ENCODE assay signal across 20 cellular contexts in the genomic region with DNA sequence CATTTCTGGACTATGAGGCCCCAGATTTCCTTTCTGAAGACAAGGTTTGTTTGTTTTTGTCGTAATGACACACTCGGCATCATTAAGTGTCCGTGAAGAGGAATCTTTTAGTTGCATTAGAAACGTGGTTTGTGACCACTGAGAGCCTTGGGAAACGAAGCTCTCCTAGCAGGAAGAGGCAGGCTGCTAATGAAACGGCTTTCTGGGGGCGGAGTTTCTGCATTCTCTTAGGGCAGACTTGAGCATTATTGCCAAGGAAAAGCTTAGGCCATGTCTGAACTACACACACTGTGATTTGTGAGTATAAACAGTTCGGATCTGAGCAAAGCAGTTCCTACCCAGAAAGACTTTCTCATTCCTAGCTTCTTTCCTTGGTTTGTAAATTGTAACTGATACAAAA.
DNase-seq lines count a peak whose midpoint lies in the region; ATAC-seq and TF ChIP-seq lines count a peak whose summit lies in the region.
"Had no signal": no experiment of that assay in that cellular context is flagged by ENCODE, and none has a peak within 500 bp of the region (broad histone marks: within the 10 kb centered on the region; RNA-seq: fewer than 3 reads in every experiment).

No MANE protein-coding gene starts in this region.

- peak; percentile 38 for DNase-seq in H9
- peak; percentile 20 for DNase-seq in mesenchymal stem cell
- peak; percentile 23 for DNase-seq in testis
- no peak for DNase-seq in AG20443 (ENCODE audit: low spot score)
- no peak for DNase-seq in HEK293T (ENCODE audit: extremely low spot score)
- DNase-seq: activated naive CD8-positive, alpha-beta T cell treated with anti-CD3 and anti-CD28 coated beads, Interleukin-2, amount 10 ng/mL, durations not matched to agents 7 days and 5 days; AML-193; foreskin keratinocyte; GOT3; MM.1S; NCI-H1694; Peyer's patch; T1000; tibial artery had no signal

- H2AFZ ChIP-seq in H9 (ENCODE audit: low read length) (no peak overlapping the region), mesenchymal stem cell (ENCODE audit: low read depth, low read length) (no peak overlapping the region)

- no peaks in the 10 kb centered on the region for H4K20me1 ChIP-seq in H9 (ENCODE audit: control insufficient read depth, insufficient read depth, insufficient read length)

- no peak for ATAC-seq in GM19035 (IDR thresholded peaks at IDR 0.05; ENCODE audit: unreplicated experiment)
- ATAC-seq: foreskin keratinocyte; right cardiac atrium; stimulated activated memory B cell treated with anti-CD40 and anti-IgM and Interleukin-4, amounts not matched to agents 10 μg/mL and 1 μg/mL and 100 μg/mL, for 72 hours had no signal

- H3K4me3 ChIP-seq in mesenchymal stem cell (ENCODE audit: insufficient read depth in 1 of 2, low read depth in 1 of 2, low read length in 2 of 2) (no peak overlapping the region), testis (no peak overlapping the region)
- H3K4me3 ChIP-seq: Peyer's patch, SK-N-MC, tibial artery had no signal

- H3K23ac ChIP-seq in H9 (ENCODE audit: insufficient read length, low read depth, low read length) (no peak overlapping the region), mesenchymal stem cell (ENCODE audit: low read length in 2 of 2) (no peak overlapping the region)

- H4K91ac ChIP-seq in H9 (ENCODE audit: insufficient read length, low read depth, low read length) (no peak overlapping the region), mesenchymal stem cell (ENCODE audit: low read length) (no peak overlapping the region)

- peak overlapping the region in 2 of 3 experiments; percentile 40 to 70; a peak in 3 of 7 replicates for H3K27ac Mint-ChIP-seq in H9
- H3K27ac Mint-ChIP-seq in brain = peak overlapping the region; percentile 83 to 97 (median 88)
- H3K27ac Mint-ChIP-seq: activated naive CD8-positive, alpha-beta T cell treated with anti-CD3 and anti-CD28 coated beads, Interleukin-2, amount 10 ng/mL, durations not matched to agents 7 days and 5 days; dendritic cell treated with granulocyte-macrophage colony-stimulating factor and Interleukin-4, amounts not matched to agents 40 ng/mL and 50 ng/mL, for 4 days; stimulated activated memory B cell treated with anti-CD40 and anti-IgM and Interleukin-4, amounts not matched to agents 10 μg/mL and 1 μg/mL and 100 μg/mL, for 72 hours had no signal

- intact Hi-C loops in testis (cut with DNase I; ENCODE audit: low total_unique reads) = no loop called here

- H2BK5ac ChIP-seq in H9 (ENCODE audit: insufficient read length, low read length) (no peak overlapping the region), mesenchymal stem cell (ENCODE audit: low read depth, low read length, poor library complexity, severe bottlenecking) (no peak overlapping the region)

- H3K9me3 Mint-ChIP-seq in H9 = no peaks in the 10 kb centered on the region; a peak in 1 of 5 replicates
- H3K9me3 Mint-ChIP-seq in brain = peaks cover 0 to 9% (median 0%) of the 10 kb centered on the region in 5 experiments
- H3K9me3 Mint-ChIP-seq: activated naive CD8-positive, alpha-beta T cell treated with anti-CD3 and anti-CD28 coated beads, Interleukin-2, amount 10 ng/mL, durations not matched to agents 7 days and 5 days; dendritic cell treated with granulocyte-macrophage colony-stimulating factor and Interleukin-4, amounts not matched to agents 40 ng/mL and 50 ng/mL, for 4 days; stimulated activated memory B cell treated with anti-CD40 and anti-IgM and Interleukin-4, amounts not matched to agents 10 μg/mL and 1 μg/mL and 100 μg/mL, for 72 hours had no signal

- H3K27me3 Mint-ChIP-seq in H9 (ENCODE audit: low read depth) (peaks cover 31% of the 10 kb centered on the region), brain (peaks cover 3% of the 10 kb centered on the region)
- H3K27me3 Mint-ChIP-seq: stimulated activated memory B cell treated with anti-CD40 and anti-IgM and Interleukin-4, amounts not matched to agents 10 μg/mL and 1 μg/mL and 100 μg/mL, for 72 hours had no signal

- no peak overlapping the region for H3K56ac ChIP-seq in H9 (ENCODE audit: insufficient read length, low read depth, low read length)

- no CpG with 5 or more reads among the region's 8 CpGs for WGBS in H9 (ENCODE audit: extremely low coverage, insufficient read length, low lambda C conversion rate)
- WGBS in mesenchymal stem cell = 15% methylated on average over 7 of the region's 8 CpGs
- 16 to 32% methylated on average over 5 to 8 of the region's 8 CpGs for WGBS in testis, 2 donors

- H3K9me3 ChIP-seq in H9 (ENCODE audit: control insufficient read depth, low read depth, low read length) = no peaks in the 10 kb centered on the region
- no peaks in the 10 kb centered on the region for H3K9me3 ChIP-seq in mesenchymal stem cell (ENCODE audit: control insufficient read depth, low read length)
- no peaks in the 10 kb centered on the region for H3K9me3 ChIP-seq in testis
- H3K9me3 ChIP-seq: Peyer's patch, tibial artery had no signal

- POLR2A ChIA-PET in HEK293T (lab: Yijun Ruan, JAX) = no interaction called here

- H3K9ac ChIP-seq in H9 (ENCODE audit: extremely low read depth, insufficient read length, low read length) = no peak overlapping the region
- no peak overlapping the region for H3K9ac ChIP-seq in mesenchymal stem cell (ENCODE audit: low read length)

- H3T11ph ChIP-seq in H9 (ENCODE audit: low read length) = no peak overlapping the region

- H3K14ac ChIP-seq in H9 (ENCODE audit: insufficient read depth, low read length) (no peak overlapping the region), mesenchymal stem cell (ENCODE audit: low read length in 2 of 2) (no peak overlapping the region)

- H2BK12ac ChIP-seq in H9 (ENCODE audit: insufficient read length, low read depth, low read length) (no peak overlapping the region), mesenchymal stem cell (ENCODE audit: low read length in 2 of 2) (no peak overlapping the region)

- H3K79me2 ChIP-seq in H9 (ENCODE audit: insufficient read depth, low read length) = no peaks in the 10 kb centered on the region

- H3K4ac ChIP-seq in H9 (ENCODE audit: low read depth, low read length) (no peak overlapping the region), mesenchymal stem cell (ENCODE audit: low read depth in 1 of 2, low read length in 2 of 2) (no peak overlapping the region)

- peaks cover 33 to 35% of the 10 kb centered on the region in 2 experiments for H3K4me1 Mint-ChIP-seq in H9
- peaks cover 26% of the 10 kb centered on the region for H3K4me1 Mint-ChIP-seq in brain
- H3K4me1 Mint-ChIP-seq: activated naive CD8-positive, alpha-beta T cell treated with anti-CD3 and anti-CD28 coated beads, Interleukin-2, amount 10 ng/mL, durations not matched to agents 7 days and 5 days; stimulated activated memory B cell treated with anti-CD40 and anti-IgM and Interleukin-4, amounts not matched to agents 10 μg/mL and 1 μg/mL and 100 μg/mL, for 72 hours had no signal

- peaks cover 4% of the 10 kb centered on the region for H3K23me2 ChIP-seq in H9 (ENCODE audit: insufficient read length, low read depth, low read length, poor library complexity, severe bottlenecking)

- no peak overlapping the region for H2BK120ac ChIP-seq in H9 (ENCODE audit: low read depth, low read length, poor library complexity, severe bottlenecking)
- no peak overlapping the region for H2BK120ac ChIP-seq in mesenchymal stem cell (ENCODE audit: low read depth, low read length)

- TF ChIP-seq CTCF in H9 (conservative IDR thresholded peaks at IDR 0.05) = no peak
- no peak for TF ChIP-seq CTCF in brain (conservative IDR thresholded peaks at IDR 0.05)
- TF ChIP-seq CTCF in testis (IDR thresholded peaks at IDR 0.05) = no peak

- H3K18ac ChIP-seq in H9 (ENCODE audit: insufficient read length, low read depth, low read length) (no peak overlapping the region), mesenchymal stem cell (ENCODE audit: low read depth in 1 of 2, low read length in 2 of 2) (no peak overlapping the region)

- TF ChIP-seq POLR2A in testis (IDR thresholded peaks at IDR 0.05) = no peak

- H2AK5ac ChIP-seq in H9 (ENCODE audit: insufficient read length, low read length) (no peak overlapping the region), mesenchymal stem cell (ENCODE audit: low read length, severe bottlenecking) (no peak overlapping the region)

- no peaks in the 10 kb centered on the region; a peak in 1 of 7 replicates for H3K36me3 Mint-ChIP-seq in H9 (ENCODE audit: insufficient read depth in 1 of 3, low read depth in 3 of 3)
- H3K36me3 Mint-ChIP-seq in brain = no peaks in the 10 kb centered on the region
- H3K36me3 Mint-ChIP-seq: activated naive CD8-positive, alpha-beta T cell treated with anti-CD3 and anti-CD28 coated beads, Interleukin-2, amount 10 ng/mL, durations not matched to agents 7 days and 5 days; stimulated activated memory B cell treated with anti-CD40 and anti-IgM and Interleukin-4, amounts not matched to agents 10 μg/mL and 1 μg/mL and 100 μg/mL, for 72 hours had no signal

- H4K5ac ChIP-seq in H9 (ENCODE audit: insufficient read length, low read depth, low read length) = no peak overlapping the region

- H3K36me3 ChIP-seq in mesenchymal stem cell (ENCODE audit: control insufficient read depth in 1 of 2, insufficient read depth in 2 of 2, low read depth in 1 of 2, low read length in 2 of 2) (no peaks in the 10 kb centered on the region), testis (ENCODE audit: low read depth, missing control alignments) (no peaks in the 10 kb centered on the region)
- H3K36me3 ChIP-seq: Peyer's patch, tibial artery had no signal

- H2BK15ac ChIP-seq in H9 (ENCODE audit: low read depth, low read length) (no peak overlapping the region), mesenchymal stem cell (ENCODE audit: low read depth, poor library complexity, severe bottlenecking) (no peak overlapping the region)

- H3K4me1 ChIP-seq in H9 (ENCODE audit: insufficient read depth, low read length) (peaks cover 2% of the 10 kb centered on the region; the same call in 1 of the 2 replicates), mesenchymal stem cell (ENCODE audit: control insufficient read depth, insufficient read depth, low read depth, low read length) (peaks cover 1% of the 10 kb centered on the region), testis (no peaks in the 10 kb centered on the region)
- H3K4me1 ChIP-seq: foreskin keratinocyte, Peyer's patch had no signal

- no peak overlapping the region; a peak in 1 of 5 replicates for H3K4me3 Mint-ChIP-seq in H9
- H3K4me3 Mint-ChIP-seq in brain = peak overlapping the region in 4 of 5 experiments; percentile 20 to 71 (median 56)
- H3K4me3 Mint-ChIP-seq: activated naive CD8-positive, alpha-beta T cell treated with anti-CD3 and anti-CD28 coated beads, Interleukin-2, amount 10 ng/mL, durations not matched to agents 7 days and 5 days; dendritic cell treated with granulocyte-macrophage colony-stimulating factor and Interleukin-4, amounts not matched to agents 40 ng/mL and 50 ng/mL, for 4 days; stimulated activated memory B cell treated with anti-CD40 and anti-IgM and Interleukin-4, amounts not matched to agents 10 μg/mL and 1 μg/mL and 100 μg/mL, for 72 hours had no signal

- H3K27me3 ChIP-seq in H9 (ENCODE audit: insufficient read depth, low read length) = no peaks in the 10 kb centered on the region
- peaks cover 0 to 7% of the 10 kb centered on the region in 2 experiments for H3K27me3 ChIP-seq in mesenchymal stem cell (ENCODE audit: control insufficient read depth in 1 of 2, insufficient read depth in 1 of 2, low read length in 2 of 2)
- H3K27me3 ChIP-seq in testis = no peaks in the 10 kb centered on the region
- H3K27me3 ChIP-seq: foreskin keratinocyte, Peyer's patch had no signal

- no peak overlapping the region for H3K4me2 ChIP-seq in H9 (ENCODE audit: insufficient read depth, insufficient read length, low read length)
- no peak overlapping the region for H3K4me2 ChIP-seq in mesenchymal stem cell (ENCODE audit: low read length, poor library complexity, severe bottlenecking)

- no peak overlapping the region for H3K27ac ChIP-seq in H9 (ENCODE audit: insufficient read length, low read depth, low read length)
- no peak overlapping the region for H3K27ac ChIP-seq in mesenchymal stem cell (ENCODE audit: low read length, poor library complexity, severe bottlenecking)
- H3K27ac ChIP-seq in testis = no peak overlapping the region
- H3K27ac ChIP-seq: foreskin keratinocyte, Peyer's patch, SK-N-MC, tibial artery had no signal

- H4K8ac ChIP-seq in H9 (replicated peaks; ENCODE audit: insufficient read length, low read depth, low read length) = no peak overlapping the region
- H4K8ac ChIP-seq in mesenchymal stem cell (ENCODE audit: low read length) = no peak overlapping the region

- no peaks in the 10 kb centered on the region for H3K79me1 ChIP-seq in H9 (ENCODE audit: insufficient read depth, low read depth, low read length, poor library complexity, severe bottlenecking)
- no peaks in the 10 kb centered on the region for H3K79me1 ChIP-seq in mesenchymal stem cell (replicated peaks; ENCODE audit: low read length, poor library complexity, severe bottlenecking)

- H2BK20ac ChIP-seq in H9 (ENCODE audit: low read depth, low read length, poor library complexity, severe bottlenecking) = no peak overlapping the region

- CTCF ChIA-PET in HEK293T (lab: Yijun Ruan, JAX) = no interaction called here

Comparison
In these comparisons a context has a peak if more than half of its experiments do, and no peak if none do; other contexts are left out.
1. DNase-seq: peak in H9 (single experiment), mesenchymal stem cell (single experiment) and testis (single experiment); none in AG20443 (single experiment) and HEK293T (single experiment).
2. H3K4me3 Mint-ChIP-seq: peak in brain (4 of 5); none in H9 (0 of 2).